Comparison of ENCODE assay signal across 1 cellular context in genomic region chr2:27199241-27199640, GRCh38.
TF ChIP-seq lines count a peak whose summit lies in the region.

No MANE protein-coding gene starts in this region.

TF ChIP-seq in IMR-90, 13 proteins besides CTCF, POLR2A, EP300 and RAD21 (continued from another document):
- TF ChIP-seq, protein P1, sequence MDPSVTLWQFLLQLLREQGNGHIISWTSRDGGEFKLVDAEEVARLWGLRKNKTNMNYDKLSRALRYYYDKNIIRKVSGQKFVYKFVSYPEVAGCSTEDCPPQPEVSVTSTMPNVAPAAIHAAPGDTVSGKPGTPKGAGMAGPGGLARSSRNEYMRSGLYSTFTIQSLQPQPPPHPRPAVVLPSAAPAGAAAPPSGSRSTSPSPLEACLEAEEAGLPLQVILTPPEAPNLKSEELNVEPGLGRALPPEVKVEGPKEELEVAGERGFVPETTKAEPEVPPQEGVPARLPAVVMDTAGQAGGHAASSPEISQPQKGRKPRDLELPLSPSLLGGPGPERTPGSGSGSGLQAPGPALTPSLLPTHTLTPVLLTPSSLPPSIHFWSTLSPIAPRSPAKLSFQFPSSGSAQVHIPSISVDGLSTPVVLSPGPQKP (IDR thresholded peaks at IDR 0.05; ENCODE audit: borderline replicate concordance, low read depth, low read length), result no peak
- no peak for TF ChIP-seq MAFK (IDR thresholded peaks at IDR 0.05; ENCODE audit: low read depth, low read length)
- no peak for TF ChIP-seq FOS (IDR thresholded peaks at IDR 0.05; ENCODE audit: low read depth, low read length)
- no peak for TF ChIP-seq SMC3 (IDR thresholded peaks at IDR 0.05; ENCODE audit: low read depth, low read length)
- TF ChIP-seq, protein P2, sequence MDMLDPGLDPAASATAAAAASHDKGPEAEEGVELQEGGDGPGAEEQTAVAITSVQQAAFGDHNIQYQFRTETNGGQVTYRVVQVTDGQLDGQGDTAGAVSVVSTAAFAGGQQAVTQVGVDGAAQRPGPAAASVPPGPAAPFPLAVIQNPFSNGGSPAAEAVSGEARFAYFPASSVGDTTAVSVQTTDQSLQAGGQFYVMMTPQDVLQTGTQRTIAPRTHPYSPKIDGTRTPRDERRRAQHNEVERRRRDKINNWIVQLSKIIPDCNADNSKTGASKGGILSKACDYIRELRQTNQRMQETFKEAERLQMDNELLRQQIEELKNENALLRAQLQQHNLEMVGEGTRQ (IDR thresholded peaks at IDR 0.05; ENCODE audit: low read depth, low read length), result no peak
- no peak for TF ChIP-seq CHD1 (IDR thresholded peaks at IDR 0.05; ENCODE audit: low read depth, low read length)
- no peak for TF ChIP-seq NFE2L2 (IDR thresholded peaks at IDR 0.05; ENCODE audit: low read depth, low read length)
- no peak for TF ChIP-seq MAZ (IDR thresholded peaks at IDR 0.05; ENCODE audit: borderline replicate concordance, low read depth, low read length)
- TF ChIP-seq BHLHE40 (IDR thresholded peaks at IDR 0.05; ENCODE audit: low read depth, low read length), result no peak
- TF ChIP-seq RCOR1 (IDR thresholded peaks at IDR 0.05; ENCODE audit: insufficient replicate concordance, low read length), result no peak
- TF ChIP-seq MXI1 (IDR thresholded peaks at IDR 0.05; ENCODE audit: borderline replicate concordance, low read depth, low read length), result no peak
- TF ChIP-seq RFX5 (IDR thresholded peaks at IDR 0.05; ENCODE audit: low read depth, low read length), result no peak
TF ChIP-seq in IMR-90: peak in this region for 0.
